7 cellular contexts compared by ENCODE assay signal in genomic region chr13:94920578-94920977, GRCh38.
"Had no signal": no experiment of that assay in that cellular context is flagged by ENCODE, and none has a peak within 500 bp of the region (broad histone marks: within the 10 kb centered on the region; RNA-seq: fewer than 3 reads in every experiment).

No MANE protein-coding gene starts in this region.

- H3K27ac ChIP-seq: HL-60 had no signal

- H3K27me3 Mint-ChIP-seq: IgD-negative memory B cell had no signal

- ATAC-seq: HepG2, K562 had no signal

- H3K27ac Mint-ChIP-seq: IgD-negative memory B cell had no signal

- H3K36me3 Mint-ChIP-seq: IgD-negative memory B cell had no signal

- H3K4me1 Mint-ChIP-seq: IgD-negative memory B cell had no signal

- DNase-seq: IMR-90, KBM-7, KG1 had no signal

- H3K4me3 Mint-ChIP-seq: IgD-negative memory B cell had no signal

- H3K4me3 ChIP-seq: K562 had no signal
